17 cellular contexts compared by ENCODE assay signal in the genomic region with DNA sequence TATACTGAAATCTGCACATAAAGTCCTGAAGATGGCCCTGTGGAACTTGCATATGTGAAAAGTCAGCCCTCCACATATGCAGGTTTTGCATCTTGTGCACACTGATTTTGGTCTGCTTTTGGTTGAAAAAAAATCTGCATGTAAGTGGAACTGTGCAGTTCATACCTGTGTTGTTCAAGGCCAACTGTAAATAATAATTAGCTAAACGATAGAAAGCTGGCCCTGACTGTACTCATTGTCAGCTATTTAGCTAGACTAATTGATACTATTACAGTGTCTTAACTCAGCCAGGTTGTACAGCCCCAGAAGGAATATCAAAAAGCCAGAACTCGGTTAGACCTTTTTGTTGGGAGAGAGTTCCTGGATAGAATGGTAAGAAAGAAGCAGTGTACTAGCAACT.
"Had no signal": no experiment of that assay in that cellular context is flagged by ENCODE, and none has a peak within 500 bp of the region (broad histone marks: within the 10 kb centered on the region; RNA-seq: fewer than 3 reads in every experiment).

No MANE protein-coding gene starts in this region.

- H3K27ac ChIP-seq: foreskin keratinocyte, left lung, lower lobe of right lung, right atrium auricular region, sigmoid colon, skin epidermis, stomach, thyroid gland, upper lobe of left lung, uterus had no signal

- H3K4me1 ChIP-seq: left lung, lower lobe of right lung, right atrium auricular region, thyroid gland, upper lobe of left lung had no signal

- ATAC-seq: left lung, lower lobe of right lung had no signal

- H3K27me3 ChIP-seq: foreskin keratinocyte, left lung, right atrium auricular region, sigmoid colon, stomach, thyroid gland, upper lobe of left lung, uterus had no signal

- H3K9me3 ChIP-seq: left lung, lower lobe of right lung, right atrium auricular region, sigmoid colon, stomach, thyroid gland, upper lobe of left lung, uterus had no signal

- DNase-seq: immature natural killer cell; left lung; lower lobe of right lung; midbrain; naive B cell; occipital lobe; sigmoid colon; stimulated activated CD4-positive, alpha-beta T cell treated with anti-CD3 and anti-CD28 coated beads, Interleukin-2, amount 100 ng/mL, for 24 hours; stimulated activated CD4-positive, alpha-beta T cell treated with anti-CD3 and anti-CD28 coated beads, Interleukin-4, amount 100 ng/mL, for 4 hours; stimulated activated naive CD4-positive, alpha-beta T cell; stomach; thyroid gland; upper lobe of left lung; uterus had no signal

- H3K36me3 ChIP-seq: left lung, lower lobe of right lung, right atrium auricular region, sigmoid colon, thyroid gland, upper lobe of left lung, uterus had no signal

- H3K4me3 ChIP-seq: left lung, lower lobe of right lung, right atrium auricular region, sigmoid colon, skin epidermis, stomach, thyroid gland, upper lobe of left lung, uterus had no signal
